Comparison of ENCODE assay signal across 9 cellular contexts in genomic region chrX:101925733-101926132, GRCh38. TPM values are rescaled to one million over a fixed set of nuclear protein-coding genes. Genes with fewer than 3 reads are reported as not detected.
"Had no signal": no experiment of that assay in that cellular context is flagged by ENCODE, and none has a peak within 500 bp of the region (broad histone marks: within the 10 kb centered on the region; RNA-seq: fewer than 3 reads in every experiment).

No MANE protein-coding gene starts in this region.

- DNase-seq: GM23248, GOT3, H7, HFFc6, IMR-90 had no signal

- H3K36me3 ChIP-seq: HAP-1 had no signal

- ATAC-seq: HCT116, K562 had no signal

- H3K4me3 ChIP-seq: GM23248, HAP-1, K562 had no signal

- H3K9me3 ChIP-seq: HAP-1 had no signal

- H3K27ac ChIP-seq: GM23248 had no signal

RNA-seq across cellular contexts. Expression of gene ZMAT1, which starts 6.1 kb away (rescaled TPM):
- total RNA-seq: GM23248, HT-29, IMR-90 had no signal
